8 cellular contexts compared by ENCODE assay signal in the genomic region with DNA sequence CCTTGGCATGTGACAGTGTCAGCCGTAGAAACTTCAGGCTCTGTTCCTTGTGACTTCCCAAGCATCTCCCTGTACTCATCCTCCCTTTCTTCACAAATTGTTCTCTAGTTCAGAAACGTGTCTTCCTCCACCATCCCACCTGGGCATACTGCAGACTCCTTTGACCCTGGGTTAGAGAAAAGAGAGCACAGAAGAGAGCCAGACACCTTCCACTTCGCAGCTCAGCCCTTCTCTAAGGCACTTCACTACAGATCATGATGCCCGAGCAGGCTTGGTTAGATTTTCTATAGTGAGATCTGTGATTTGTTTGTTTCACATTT.
A peak's percentile ranks its signal among the peaks of the same experiment; 100 is the strongest.
DNase-seq lines count a peak whose midpoint lies in the region; ATAC-seq lines count a peak whose summit lies in the region.

No MANE protein-coding gene starts in this region.

- DNase-seq in left colon (no peak), GM19238 (ENCODE audit: insufficient read length, low spot score) (no peak), NCI-H1092 treated with DMSO at 0.1 percent for 48 hours (lab: John Stamatoyannopoulos, UW) (no peak), ureter (ENCODE audit: low spot score) (no peak)

- ATAC-seq in GM18519 (IDR thresholded peaks at IDR 0.05; ENCODE audit: low FRiP score, unreplicated experiment): peak; percentile 10
- ATAC-seq in GM21528 (IDR thresholded peaks at IDR 0.05; ENCODE audit: low FRiP score, unreplicated experiment): peak; percentile 27
- ATAC-seq in HG03378 (IDR thresholded peaks at IDR 0.05; ENCODE audit: unreplicated experiment): peak; percentile 25
- peak; percentile 15 for ATAC-seq in left colon
- ATAC-seq in GM21825 (IDR thresholded peaks at IDR 0.05; ENCODE audit: unreplicated experiment): no peak

- intact Hi-C loops in left colon (cut with DNase I, micrococcal nuclease): no loop called here
